In the genomic region with DNA sequence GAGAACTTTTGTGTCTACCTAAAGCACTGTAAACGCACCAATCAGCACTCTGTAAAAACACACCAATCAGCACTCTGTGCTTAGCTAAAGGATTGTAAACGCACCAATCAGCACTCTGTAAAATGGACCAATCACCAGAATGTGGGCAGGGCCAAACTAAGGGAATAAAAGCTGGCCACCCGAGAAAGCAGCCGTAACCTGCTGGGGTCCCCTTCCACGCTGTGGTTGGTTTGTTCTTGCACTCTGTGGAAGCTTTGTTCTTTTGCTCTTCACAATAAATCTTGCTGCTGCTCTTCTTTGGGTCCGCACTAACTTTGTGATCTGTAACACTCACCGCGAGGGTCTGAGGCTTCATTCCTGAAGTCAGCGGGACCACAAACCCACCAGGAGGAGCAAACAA, we compare ENCODE assay signal across 29 cellular contexts. TPM values are rescaled to one million over a fixed set of nuclear protein-coding genes. Genes with fewer than 3 reads are reported as not detected.
DNase-seq lines count a peak whose midpoint lies in the region; ATAC-seq, FAIRE-seq and TF ChIP-seq lines count a peak whose summit lies in the region.
"Had no signal": no experiment of that assay in that cellular context is flagged by ENCODE, and none has a peak within 500 bp of the region (broad histone marks: within the 10 kb centered on the region; RNA-seq: fewer than 3 reads in every experiment).

No MANE protein-coding gene starts in this region.

- no peaks in the 10 kb centered on the region for H3K79me2 ChIP-seq in K562 (ENCODE audit: control insufficient read depth, insufficient read depth, low read length)

- H3K36me3 ChIP-seq in K562 (ENCODE audit: control insufficient read depth, insufficient read depth, low read length) = no peaks in the 10 kb centered on the region
- H3K36me3 ChIP-seq: BE2C; BLaER1; BLaER1 treated with 17β-estradiol and CSF1 and Interleukin-3, amounts not matched to agents 10 nM and 100 nM had no signal

- ATAC-seq in K562 = no peak
- ATAC-seq: A549; CD8-positive, alpha-beta T cell had no signal

- H3K9ac ChIP-seq in K562 (ENCODE audit: insufficient read depth in 1 of 2, low read depth in 2 of 2, low read length in 2 of 2) = no peak overlapping the region
- H3K9ac ChIP-seq: BLaER1; BLaER1 treated with 17β-estradiol and CSF1 and Interleukin-3, amounts not matched to agents 10 nM and 100 nM had no signal

- in situ Hi-C loops in K562 (cut with MboI) = no loop called here

- CTCF ChIA-PET in K562 (lab: Yijun Ruan, JAX; ENCODE audit: low intra/inter-chr PET ratio) = no interaction called here

- no peaks in the 10 kb centered on the region for H3K9me1 ChIP-seq in K562 (ENCODE audit: control insufficient read depth, insufficient read depth, low read length)

- no peaks in the 10 kb centered on the region for H3K27me3 ChIP-seq in K562 (ENCODE audit: control insufficient read depth in 2 of 2, insufficient read depth in 2 of 2, low read length in 2 of 2)
- H3K27me3 ChIP-seq: BE2C; BLaER1; BLaER1 treated with 17β-estradiol and CSF1 and Interleukin-3, amounts not matched to agents 10 nM and 100 nM had no signal

- TF ChIP-seq RAD21 in K562 (CRISPR knock-in tag; conservative IDR thresholded peaks at IDR 0.05 in 1 of 2, IDR thresholded peaks at IDR 0.05 in 1 of 2) = no peak

- DNase-seq in K562 (ENCODE audit: extremely low read depth in 1 of 4, low spot score in 3 of 4) = no peak
- no peak for DNase-seq in NCI-H146 treated with DMSO at 0.1 percent for 48 hours (lab: John Stamatoyannopoulos, UW; ENCODE audit: unreplicated experiment)
- DNase-seq: 8988T; ACHN; AML-193; BE2C; C1 segment of cervical spinal cord; Caco-2; Calu3; CD4-positive, alpha-beta memory T cell; CD4-positive, alpha-beta T cell; CD4-positive, CD25-positive, alpha-beta regulatory T cell; CD8-positive, alpha-beta memory T cell; CD8-positive, alpha-beta T cell; COR-L47; DMS 273 treated with DMSO at 0.1 percent for 48 hours; DMS153; DMS53; DMS79; DMS79 treated with DMSO at 0.1 percent for 48 hours; DND-41; EL had no signal

- no peak overlapping the region for H3K4me2 ChIP-seq in K562 (ENCODE audit: insufficient read depth, low read length)
- H3K4me2 ChIP-seq: A549; BLaER1; BLaER1 treated with 17β-estradiol and CSF1 and Interleukin-3, amounts not matched to agents 10 nM and 100 nM had no signal

- no peak for TF ChIP-seq POLR2A in K562 (conservative IDR thresholded peaks at IDR 0.05)

- intact Hi-C loops in K562 (cut with micrococcal nuclease) = no loop called here

- H4K20me1 ChIP-seq in K562 (replicated peaks; ENCODE audit: control insufficient read depth, insufficient read depth, low read length) = no peaks in the 10 kb centered on the region
- H4K20me1 ChIP-seq: BLaER1; BLaER1 treated with 17β-estradiol and CSF1 and Interleukin-3, amounts not matched to agents 10 nM and 100 nM had no signal

- no peaks in the 10 kb centered on the region for H3K9me3 ChIP-seq in K562 (replicated peaks; ENCODE audit: control insufficient read depth, insufficient read depth, low read depth, low read length)
- H3K9me3 ChIP-seq: A549, BE2C, Caco-2 had no signal

- no peaks in the 10 kb centered on the region for H3K4me1 ChIP-seq in K562 (replicated peaks in 1 of 2; ENCODE audit: control insufficient read depth in 2 of 2, insufficient read depth in 2 of 2, low read length in 2 of 2)
- H3K4me1 ChIP-seq: A549; BE2C; BLaER1; BLaER1 treated with 17β-estradiol and CSF1 and Interleukin-3, amounts not matched to agents 10 nM and 100 nM; Caco-2 had no signal

- BruUV-seq in K562 (replicated peaks; lab: Mats Ljungman, UMichigan) = no TSS peak

- H3K27ac ChIP-seq in K562 (ENCODE audit: extremely low read depth, low read depth, low read length) = no peak overlapping the region
- H3K27ac ChIP-seq: 22Rv1; A549; BLaER1; BLaER1 treated with 17β-estradiol and CSF1 and Interleukin-3, amounts not matched to agents 10 nM and 100 nM; C4-2B had no signal

- no peak overlapping the region for H3K4me3 ChIP-seq in K562
- H3K4me3 ChIP-seq: A549; BLaER1; BLaER1 treated with 17β-estradiol and CSF1 and Interleukin-3, amounts not matched to agents 10 nM and 100 nM had no signal

- H2AFZ ChIP-seq in K562 (ENCODE audit: low read depth, low read length) = no peak overlapping the region

- POLR2A ChIA-PET in K562 (lab: Yijun Ruan, JAX) = no interaction called here

- 14% methylated on average over 9 of the region's 9 CpGs for WGBS in K562 (ENCODE audit: insufficient coverage, low coverage, missing lambda C conversion rate)

- no peak for FAIRE-seq in K562 (lab: Jason Lieb, UNC)
- FAIRE-seq: A204.1, A549, D721Med had no signal

- TF ChIP-seq CTCF in K562 (IDR thresholded peaks at IDR 0.05 in 2 of 3, conservative IDR thresholded peaks at IDR 0.05 in 1 of 3; ENCODE audit: insufficient read depth in 2 of 3, low read depth in 1 of 3, low read length in 3 of 3) = no peak

- TF ChIP-seq EP300 in K562 (IDR thresholded peaks at IDR 0.05; ENCODE audit: low read length) = no peak

TF ChIP-seq in K562, 482 proteins besides CTCF, POLR2A, EP300 and RAD21:
- TF ChIP-seq NFYB (IDR thresholded peaks at IDR 0.05; ENCODE audit: extremely low read depth, insufficient read length) = peak; percentile 67
- TF ChIP-seq ZNF586 (CRISPR knock-in tag; conservative IDR thresholded peaks at IDR 0.05) = no peak

RNA-seq across cellular contexts. Expression of gene LIG4, which starts 37.2 kb away (rescaled TPM):
- 2.8 and 15.5 TPM in 2 replicates for total RNA-seq in K562 (2011; cell fraction: chromatin; rRNA removed; ENCODE audit: low replicate concordance)
- 1.8 and 2.8 TPM in 2 replicates for total RNA-seq in K562 (2011; cell fraction: nucleolus; rRNA removed)
- 3.8 and 4.1 TPM in 2 replicates for total RNA-seq in K562 (2011; cell fraction: nucleoplasm; rRNA removed)
- total RNA-seq in K562 (2014; rRNA removed) = 2.5 and 3.1 TPM in 2 replicates
- total RNA-seq in K562 (2014; rRNA removed; fragmentation: Illumina TruSeq; extraction: Trizol) = 6.1 and 7.1 TPM in 2 replicates
- total RNA-seq in K562 (2015; rRNA removed; fragmentation: Illumina TruSeq; extraction: Trizol) = 4.6 and 5.1 TPM in 2 replicates
- total RNA-seq in K562 (2021) = 4.0 and 4.1 TPM in 2 replicates
- polyA plus RNA-seq in K562 (2011; rRNA removed) = 5.9 and 7.8 TPM in 2 replicates
- 1.1 and 2.3 TPM in 2 replicates for polyA plus RNA-seq in K562 (2011; cell fraction: cytosol; rRNA removed)
- polyA plus RNA-seq in K562 (2011; cell fraction: nucleus; rRNA removed) = 5.9 and 6.9 TPM in 2 replicates
- 3.4 and 6.5 TPM in 2 replicates for polyA plus RNA-seq in K562 (2012)
- polyA plus RNA-seq in K562 (2014; fragmentation: Illumina TruSeq; extraction: Trizol) = 5.3 and 7.1 TPM in 2 replicates
- polyA plus RNA-seq in K562 (2014; fragmentation: Nextera tagmentation; extraction: Ambion mirVana) = 1 to 10 TPM; 1.5 to 3.1 TPM
- 4.5 and 6.0 TPM in 2 replicates for polyA plus RNA-seq in K562 (2014; rRNA removed)
- 4.4 and 4.7 TPM in 2 replicates for polyA minus RNA-seq in K562 (2011; rRNA and poly(A)+ RNA removed)
- 1.6 and 3.5 TPM in 2 replicates for polyA minus RNA-seq in K562 (2011; cell fraction: cytosol; rRNA and poly(A)+ RNA removed)
- 1.9 and 3.9 TPM in 2 replicates for polyA minus RNA-seq in K562 (2011; cell fraction: nucleus; rRNA and poly(A)+ RNA removed)

RNA-seq across cellular contexts. Expression of gene ABHD13, which starts 40.1 kb away (rescaled TPM):
- total RNA-seq in K562 (2011; cell fraction: chromatin; rRNA removed; ENCODE audit: low replicate concordance) = 3.6 and 9.8 TPM in 2 replicates
- total RNA-seq in K562 (2011; cell fraction: nucleolus; rRNA removed) = 2.3 and 3.2 TPM in 2 replicates
- 5.8 and 9.8 TPM in 2 replicates for total RNA-seq in K562 (2011; cell fraction: nucleoplasm; rRNA removed)
- 3.5 and 4.0 TPM in 2 replicates for total RNA-seq in K562 (2014; rRNA removed)
- total RNA-seq in K562 (2014; rRNA removed; fragmentation: Illumina TruSeq; extraction: Trizol) = 4.2 TPM in 2 replicates
- 3.8 and 4.1 TPM in 2 replicates for total RNA-seq in K562 (2015; rRNA removed; fragmentation: Illumina TruSeq; extraction: Trizol)
- 3.9 and 4.3 TPM in 2 replicates for total RNA-seq in K562 (2021)
- 5.8 and 7.0 TPM in 2 replicates for polyA plus RNA-seq in K562 (2011; rRNA removed)
- polyA plus RNA-seq in K562 (2011; cell fraction: cytosol; rRNA removed) = 1.3 and 2.8 TPM in 2 replicates
- 1.9 and 3.5 TPM in 2 replicates for polyA plus RNA-seq in K562 (2011; cell fraction: nucleus; rRNA removed)
- polyA plus RNA-seq in K562 (2012) = 3.2 and 3.4 TPM in 2 replicates
- 4.5 and 5.0 TPM in 2 replicates for polyA plus RNA-seq in K562 (2014; fragmentation: Illumina TruSeq; extraction: Trizol)
- 1 to 10 TPM; 1.7 to 2.7 TPM for polyA plus RNA-seq in K562 (2014; fragmentation: Nextera tagmentation; extraction: Ambion mirVana)
- 4.0 and 4.1 TPM in 2 replicates for polyA plus RNA-seq in K562 (2014; rRNA removed)
- polyA minus RNA-seq in K562 (2011; rRNA and poly(A)+ RNA removed) = 6.3 and 7.4 TPM in 2 replicates
- 2.2 TPM in 2 replicates for polyA minus RNA-seq in K562 (2011; cell fraction: cytosol; rRNA and poly(A)+ RNA removed)
- polyA minus RNA-seq in K562 (2011; cell fraction: nucleus; rRNA and poly(A)+ RNA removed) = 6.5 and 13.7 TPM in 2 replicates
